Comparison of ENCODE assay signal across 8 cellular contexts in the genomic region with DNA sequence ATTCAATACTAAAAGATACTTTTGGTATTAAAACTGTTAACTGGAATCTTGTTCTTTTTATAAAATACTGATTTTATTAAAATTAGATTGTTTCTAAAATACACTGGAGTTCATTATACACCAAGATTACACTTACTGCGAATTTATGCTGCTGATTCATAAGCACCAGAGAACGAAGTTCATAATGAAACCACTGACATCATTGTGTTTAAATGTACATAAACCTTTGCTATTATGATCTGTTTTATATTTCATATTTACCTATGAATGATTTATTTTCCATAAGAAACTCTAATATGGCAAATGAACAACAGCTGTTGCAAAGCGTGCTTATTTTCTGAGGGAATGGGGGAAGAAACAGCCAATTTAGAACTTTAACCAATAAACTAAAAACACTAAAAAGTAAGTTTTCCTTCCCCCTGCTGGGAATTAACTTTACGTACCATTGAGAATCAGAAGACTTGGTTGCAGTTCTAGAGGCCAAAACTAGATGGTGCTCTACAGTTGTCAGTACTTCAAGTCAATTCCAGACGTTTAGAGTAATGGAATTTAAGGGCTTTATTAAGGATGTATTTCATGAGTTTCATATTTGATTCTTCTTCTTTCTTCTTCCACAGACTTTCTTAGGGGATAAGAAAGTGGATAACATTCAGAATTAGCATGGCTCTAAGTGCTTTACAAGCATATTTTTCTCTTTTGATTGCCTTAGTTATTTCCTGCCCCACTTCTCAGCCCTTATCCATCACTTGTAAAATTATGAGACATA. TPM values are rescaled to one million over a fixed set of nuclear protein-coding genes. Genes with fewer than 3 reads are reported as not detected.
DNase-seq lines count a peak whose midpoint lies in the region; ATAC-seq and TF ChIP-seq lines count a peak whose summit lies in the region.

No MANE protein-coding gene starts in this region.

- intact Hi-C loops in CD14-positive monocyte (cut with micrococcal nuclease) = no loop called here

- peaks cover 0 to 3% (median 0%) of the 10 kb centered on the region in 3 donors for H3K27me3 Mint-ChIP-seq in CD14-positive monocyte (ENCODE audit: low read depth in 3 of 3)

- peaks cover 7% of the 10 kb centered on the region for H3K4me1 Mint-ChIP-seq in CD14-positive monocyte

- no peak overlapping the region for H3K27ac ChIP-seq in VCaP

- H3K36me3 Mint-ChIP-seq in CD14-positive monocyte = no peaks in the 10 kb centered on the region

- TF ChIP-seq CTCF in CD14-positive monocyte (IDR thresholded peaks at IDR 0.05) = peak; percentile 88
- TF ChIP-seq CTCF in GM13977 (IDR thresholded peaks at IDR 0.05; ENCODE audit: extremely low read depth, insufficient read depth, missing control alignments) = peak; percentile 80
- TF ChIP-seq CTCF in VCaP (conservative IDR thresholded peaks at IDR 0.05) = peak; percentile 82

- H3K27ac Mint-ChIP-seq in CD14-positive monocyte = no peak overlapping the region

- DNase-seq in CD14-positive monocyte (ENCODE audit: low spot score) = no peak
- peak; percentile 22 for DNase-seq in GM13977 (ENCODE audit: low spot score)
- DNase-seq in NCI-H1105 treated with DMSO at 0.1 percent for 48 hours (lab: John Stamatoyannopoulos, UW) = peak; percentile 71
- DNase-seq in glomerular visceral epithelial cell (ENCODE audit: extremely low spot score) = peak; percentile 62
- DNase-seq in NCI-H1436 (lab: John Stamatoyannopoulos, UW) = no peak

- H3K9me3 ChIP-seq in skeletal muscle satellite cell (replicated peaks; ENCODE audit: low read length) = no peaks in the 10 kb centered on the region

- H3K9ac ChIP-seq in skeletal muscle satellite cell (ENCODE audit: low read depth, low read length) = no peak overlapping the region

- peak overlapping the region; percentile 59 for H3K4me2 ChIP-seq in skeletal muscle satellite cell (ENCODE audit: low read length)

- peak; percentile 83 for ATAC-seq in HG02759 (IDR thresholded peaks at IDR 0.05; ENCODE audit: unreplicated experiment)

- no peaks in the 10 kb centered on the region for H3K4me1 ChIP-seq in skeletal muscle satellite cell (ENCODE audit: control insufficient read depth, insufficient read depth, low read length)

- no peaks in the 10 kb centered on the region for H3K27me3 ChIP-seq in skeletal muscle satellite cell (ENCODE audit: control insufficient read depth, insufficient read depth, low read length)

- in situ Hi-C loops in GM13977 (cut with MboI; ENCODE audit: low pct_unique_long_range_greater_than_20kb, low sequenced_read_pairs, unreplicated experiment) = loop anchor here (25.0 kb wide), 1 partner anchor 277 kb away; no protein-coding TSS in a partner anchor

- H3K9me3 Mint-ChIP-seq in CD14-positive monocyte = peaks cover 0 to 2% (median 0%) of the 10 kb centered on the region in 7 donors

- H3K4me3 ChIP-seq in skeletal muscle satellite cell (ENCODE audit: low read length) = no peak overlapping the region

- H3K36me3 ChIP-seq in skeletal muscle satellite cell (ENCODE audit: insufficient read depth, low read length) = no peaks in the 10 kb centered on the region

- no peak overlapping the region for H3K4me3 Mint-ChIP-seq in CD14-positive monocyte

RNA-seq across cellular contexts. Expression of a gene that starts 30.8 kb away (rescaled TPM):
- polyA plus RNA-seq in CD14-positive monocyte = not detected
- total RNA-seq in skeletal muscle satellite cell (2012; rRNA removed) = 0.22 and 1.3 TPM in 2 replicates

RNA-seq across cellular contexts. Expression of a gene that starts 38.8 kb away (rescaled TPM):
- polyA plus RNA-seq in CD14-positive monocyte = 10 to 100 TPM; 64.2 to 71.6 TPM
- 16.4 and 16.5 TPM in 2 replicates for total RNA-seq in skeletal muscle satellite cell (2012; rRNA removed)

Comparison
In these comparisons a context has a peak if more than half of its experiments do, and no peak if none do; other contexts are left out.
1. DNase-seq: peak in GM13977 (single experiment), NCI-H1105 treated with DMSO at 0.1 percent for 48 hours (single experiment) and glomerular visceral epithelial cell (single experiment); none in CD14-positive monocyte (single experiment) and NCI-H1436 (single experiment).
2. Peak in every context shown above with its lines, with median percentiles within 50 percentile points of each other: CTCF ChIP-seq.